8 cellular contexts compared by ENCODE assay signal in genomic region chr11:9384535-9385287, GRCh38. TPM values are rescaled to one million over a fixed set of nuclear protein-coding genes. Genes with fewer than 3 reads are reported as not detected.
DNase-seq lines count a peak whose midpoint lies in the region; ATAC-seq and TF ChIP-seq lines count a peak whose summit lies in the region.

Gene IPO7 (plus strand): TSS chr11:9384652. CDS start chr11:9384764, 112 bp downstream.

- peak; percentile 95 for DNase-seq in A673 (ENCODE audit: low spot score)
- peak; percentile 90 for DNase-seq in NCI-H2171 treated with DMSO at 0.1 percent for 48 hours (lab: John Stamatoyannopoulos, UW)
- DNase-seq in WERI-Rb-1, result peak; percentile 93
- DNase-seq in mammary epithelial cell, result peak; percentile 89
- DNase-seq in immature natural killer cell, result peak; percentile 80 to 84 (median 81)
- peak; percentile 97 for DNase-seq in spleen

- peaks cover 35 to 45% of the 10 kb centered on the region in 2 donors for H3K4me1 Mint-ChIP-seq in immature natural killer cell

- H3K27ac Mint-ChIP-seq in immature natural killer cell, result peak within 1 kb of the TSS; percentile 84 to 94 (median 92)

- H3K36me3 ChIP-seq in A673 (ENCODE audit: insufficient read depth, low read length, poor library complexity, severe bottlenecking), result peaks cover 6% of the 10 kb centered on the region
- H3K36me3 ChIP-seq in WERI-Rb-1, result peaks cover 34% of the 10 kb centered on the region
- peaks cover 9% of the 10 kb centered on the region for H3K36me3 ChIP-seq in mammary epithelial cell (ENCODE audit: insufficient read depth, low read length)
- peaks cover 0 to 21% (median 3%) of the 10 kb centered on the region in 6 donors for H3K36me3 ChIP-seq in spleen

- H3K9me3 Mint-ChIP-seq in immature natural killer cell, result no peaks in the 10 kb centered on the region

- CTCF ChIA-PET in A673 (lab: Charles Lee) (no interaction called here), mammary epithelial cell (lab: Charles Lee; ENCODE audit: low non-redundant PET) (interaction anchor here (0.8 kb wide), 1 partner anchor 247 kb away, joined by 5 read pairs; no protein-coding TSS in a partner anchor)

- peak within 1 kb of the TSS; percentile 82 for H2AFZ ChIP-seq in mammary epithelial cell (ENCODE audit: low read depth, low read length)

- POLR2A ChIA-PET in A673 (lab: Charles Lee; ENCODE audit: low non-redundant PET), result interaction anchor here (0.7 kb wide), 2 partner anchors 11 to 100 kb away, joined by 3 read pairs; no protein-coding TSS in a partner anchor

- H3K4me1 ChIP-seq in A673 (ENCODE audit: insufficient read depth, low read length, poor library complexity, severe bottlenecking), result peaks cover 4% of the 10 kb centered on the region
- peaks cover 6% of the 10 kb centered on the region for H3K4me1 ChIP-seq in mammary epithelial cell (ENCODE audit: insufficient read depth, low read length)
- H3K4me1 ChIP-seq in spleen, result peaks cover 21 to 54% (median 41%) of the 10 kb centered on the region in 6 donors

- H3K27ac ChIP-seq in A673 (ENCODE audit: low read depth, low read length, poor library complexity, severe bottlenecking), result peak within 1 kb of the TSS; percentile 95
- H3K27ac ChIP-seq in WERI-Rb-1, result peak within 1 kb of the TSS; percentile 97
- peak within 1 kb of the TSS; percentile 89 for H3K27ac ChIP-seq in mammary epithelial cell (ENCODE audit: insufficient read depth, low read depth, low read length)
- H3K27ac ChIP-seq in spleen, result peak within 1 kb of the TSS; percentile 84 to 94 (median 91)

- TF ChIP-seq POLR2A in GM18526 (IDR thresholded peaks at IDR 0.05; ENCODE audit: extremely low read depth, insufficient read length), result peak; percentile 96
- peak in 2 of 3 donors; percentile 50 to 62 for TF ChIP-seq POLR2A in spleen (IDR thresholded peaks at IDR 0.05)

- no peak; the same call in 1 of the 2 replicates for TF ChIP-seq CTCF in A673 (conservative IDR thresholded peaks at IDR 0.05; ENCODE audit: low read depth, low read length)
- TF ChIP-seq CTCF in WERI-Rb-1 (IDR thresholded peaks at IDR 0.05; ENCODE audit: low read depth, low read length), result peak; percentile 47
- TF ChIP-seq CTCF in mammary epithelial cell (conservative IDR thresholded peaks at IDR 0.05 in 1 of 2, IDR thresholded peaks at IDR 0.05 in 1 of 2; ENCODE audit: extremely low read depth in 1 of 2, insufficient read depth in 1 of 2, low read depth in 1 of 2, low read length in 2 of 2), result peak; percentile 18 to 42
- TF ChIP-seq CTCF in spleen (IDR thresholded peaks at IDR 0.05 in 8 of 11, conservative IDR thresholded peaks at IDR 0.05 in 3 of 11), result peak in 5 of 11 experiments; percentile 8 to 33 (median 13)

- dilution Hi-C loops in mammary epithelial cell (cut with HindIII; ENCODE audit: low sequenced_read_pairs), result loop anchor here (5.0 kb wide), 1 partner anchor 42 kb away; no protein-coding TSS in a partner anchor

- in situ Hi-C loops in mammary epithelial cell (cut with MboI; ENCODE audit: low sequenced_read_pairs in 2 of 2), result loop anchor here in 1 of 2 donors (10.0 to 25.0 kb wide), 2 partner anchors 70 to 222 kb away; partner anchors contain the start of gene TMEM41B

- H3K9me3 ChIP-seq in A673 (ENCODE audit: low read depth, low read length, poor library complexity, severe bottlenecking), result no peaks in the 10 kb centered on the region
- no peaks in the 10 kb centered on the region for H3K9me3 ChIP-seq in WERI-Rb-1 (ENCODE audit: severe bottlenecking)
- no peaks in the 10 kb centered on the region for H3K9me3 ChIP-seq in mammary epithelial cell (replicated peaks; ENCODE audit: insufficient read depth, low read length)
- H3K9me3 ChIP-seq in spleen, result no peaks in the 10 kb centered on the region

- BruUV-seq in A673 (replicated peaks; lab: Mats Ljungman, UMichigan) (no TSS peak), mammary epithelial cell (replicated peaks; lab: Mats Ljungman, UMichigan) (TSS peak; percentile 61)

- peak within 1 kb of the TSS; percentile 83 for H3K4me2 ChIP-seq in mammary epithelial cell (ENCODE audit: insufficient read depth, low read depth, low read length)

- H3K27me3 ChIP-seq in A673 (replicated peaks; ENCODE audit: insufficient read depth, low read depth, low read length, poor library complexity) (no peaks in the 10 kb centered on the region), WERI-Rb-1 (ENCODE audit: insufficient read depth, low read depth, severe bottlenecking) (no peaks in the 10 kb centered on the region), mammary epithelial cell (ENCODE audit: insufficient read depth, low read length) (no peaks in the 10 kb centered on the region), spleen (replicated peaks in 1 of 7) (no peaks in the 10 kb centered on the region)

- peak; percentile 87 for ATAC-seq in HG03066 (IDR thresholded peaks at IDR 0.05; ENCODE audit: low read depth, unreplicated experiment)

- H3K36me3 Mint-ChIP-seq in immature natural killer cell, result no peaks in the 10 kb centered on the region

- H3K79me2 ChIP-seq in mammary epithelial cell (ENCODE audit: insufficient read depth, low read length), result peaks cover 55% of the 10 kb centered on the region

- H3K4me3 Mint-ChIP-seq in immature natural killer cell, result peak within 1 kb of the TSS; percentile 91 to 97 (median 96)

- WGBS in mammary epithelial cell (ENCODE audit: low coverage, missing lambda C conversion rate), result 2% methylated on average over 24 of the region's 69 CpGs
- WGBS in spleen, 5 donors, result 0 to 1% (median 0%) methylated on average over 32 to 69 of the region's 69 CpGs

- peaks cover 0 to 7% (median 1%) of the 10 kb centered on the region in 3 donors for H3K27me3 Mint-ChIP-seq in immature natural killer cell (ENCODE audit: low read depth in 3 of 3)

- H3K4me3 ChIP-seq in A673 (ENCODE audit: low read depth, low read length, poor library complexity, severe bottlenecking) (peak within 1 kb of the TSS; percentile 93), WERI-Rb-1 (ENCODE audit: low read depth, low read length) (peak within 1 kb of the TSS; percentile 76), mammary epithelial cell (replicated peaks in 1 of 3; ENCODE audit: insufficient read depth in 1 of 3, low read depth in 2 of 3, low read length in 3 of 3) (peak within 1 kb of the TSS; percentile 65 to 86 (median 70)), spleen (peak within 1 kb of the TSS; percentile 81 to 99 (median 94))

- H3K9ac ChIP-seq in mammary epithelial cell (ENCODE audit: insufficient read depth, low read length), result peak within 1 kb of the TSS; percentile 85

- intact Hi-C loops in A673 (cut with micrococcal nuclease; ENCODE audit: unreplicated experiment) (no loop called here), mammary epithelial cell (cut with micrococcal nuclease) (loop anchor here (1.0 to 5.0 kb wide), 5 partner anchors 20 to 217 kb away; partner anchors contain the start of gene TMEM41B), spleen (cut with DNase I; ENCODE audit: low total_unique reads) (no loop called here)

- H4K20me1 ChIP-seq in mammary epithelial cell (ENCODE audit: insufficient read depth, low read length), result peaks cover 13% of the 10 kb centered on the region

RNA-seq across cellular contexts. Expression of gene IPO7, which starts in this region (rescaled TPM):
- 141 and 174 TPM in 2 replicates for total RNA-seq in A673 (2021)
- total RNA-seq in mammary epithelial cell, result 100 to 1,000 TPM; 122 to 158 TPM
- 60.4 TPM for polyA plus RNA-seq in mammary epithelial cell
- 171 TPM for polyA minus RNA-seq in mammary epithelial cell
- polyA plus RNA-seq in immature natural killer cell, result 1 to 10 TPM; 4.1 to 8.6 (median 4.9) TPM
- total RNA-seq in spleen, result 100 to 1,000 TPM in 1 of 7 donors, 10 to 100 TPM in 6; 53.9 to 104 (median 67.7) TPM
- 10 to 100 TPM; 12.8 to 20.0 (median 17.9) TPM for polyA plus RNA-seq in spleen

Comparison
In these comparisons a context has a peak if more than half of its experiments do, and no peak if none do; other contexts are left out.
1. Peak in every context shown above with its lines: DNase-seq, ATAC-seq, H3K4me3 ChIP-seq and H3K27ac ChIP-seq.